In the genomic region with DNA sequence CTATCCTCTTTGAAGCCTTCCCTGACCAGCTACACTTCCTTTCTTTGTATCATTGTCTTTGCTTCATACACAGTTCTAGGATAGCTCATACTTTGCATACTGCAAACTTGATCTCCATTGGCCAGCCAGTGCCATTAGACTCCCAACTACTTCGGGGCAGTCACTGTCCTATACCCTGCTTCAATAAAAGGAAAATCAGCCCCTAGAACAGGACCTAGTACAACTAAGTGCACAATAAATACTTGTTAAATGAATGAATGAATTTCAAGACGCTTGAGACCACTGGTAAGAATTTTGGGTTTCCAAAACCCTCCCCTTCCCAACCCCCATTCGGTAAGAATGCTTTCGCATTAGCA, we compare ENCODE assay signal across 8 cellular contexts. TPM values are rescaled to one million over a fixed set of nuclear protein-coding genes. Genes with fewer than 3 reads are reported as not detected.
DNase-seq lines count a peak whose midpoint lies in the region; ATAC-seq, FAIRE-seq and TF ChIP-seq lines count a peak whose summit lies in the region.

No MANE protein-coding gene starts in this region.

- no peaks in the 10 kb centered on the region for H3K27me3 Mint-ChIP-seq in activated CD8-positive, alpha-beta memory T cell treated with anti-CD3 and anti-CD28 coated beads, Interleukin-2, amount 10 ng/mL, durations not matched to agents 7 days and 5 days
- H3K27me3 Mint-ChIP-seq in activated T-helper 17 cell treated with anti-CD3 and anti-CD28 coated beads, Interleukin-2, amount 50 U/mL, for 72 hours: no peaks in the 10 kb centered on the region

- no peak for ATAC-seq in activated CD8-positive, alpha-beta memory T cell treated with anti-CD3 and anti-CD28 coated beads, Interleukin-2, amount 10 ng/mL, durations not matched to agents 7 days and 5 days
- no peak for ATAC-seq in activated T-helper 17 cell treated with anti-CD3 and anti-CD28 coated beads, Interleukin-2, amount 50 U/mL, for 72 hours (replicated peaks)
- ATAC-seq in thoracic aorta (ENCODE audit: insufficient number of reproducible peaks, low FRiP score, low read depth): no peak

- H3K4me3 Mint-ChIP-seq in activated CD8-positive, alpha-beta memory T cell treated with anti-CD3 and anti-CD28 coated beads, Interleukin-2, amount 10 ng/mL, durations not matched to agents 7 days and 5 days: peak overlapping the region; percentile 83
- peak overlapping the region; percentile 81 for H3K4me3 Mint-ChIP-seq in activated T-helper 17 cell treated with anti-CD3 and anti-CD28 coated beads, Interleukin-2, amount 50 U/mL, for 72 hours

- dilution Hi-C loops in keratinocyte (cut with MboI; ENCODE audit: extremely low pct_ligation_motif_present, low sequenced_read_pairs): loop anchor here (25.0 kb wide), 1 partner anchor 147 kb away; a partner anchor contains a TSS

- H3K27ac Mint-ChIP-seq in activated CD8-positive, alpha-beta memory T cell treated with anti-CD3 and anti-CD28 coated beads, Interleukin-2, amount 10 ng/mL, durations not matched to agents 7 days and 5 days: peak overlapping the region; percentile 76
- peak overlapping the region; percentile 74 for H3K27ac Mint-ChIP-seq in activated T-helper 17 cell treated with anti-CD3 and anti-CD28 coated beads, Interleukin-2, amount 50 U/mL, for 72 hours

- H3K4me1 ChIP-seq in keratinocyte (ENCODE audit: control insufficient read depth, extremely low read depth, insufficient read depth, low read length) (peaks cover 22% of the 10 kb centered on the region), thoracic aorta (ENCODE audit: control insufficient read depth in 1 of 2, low read depth in 2 of 2) (peaks cover 6 to 30% of the 10 kb centered on the region in 2 donors)

- peaks cover 5 to 7% of the 10 kb centered on the region in 2 experiments for H3K36me3 ChIP-seq in keratinocyte (ENCODE audit: control insufficient read depth in 2 of 2, extremely low read depth in 1 of 2, insufficient read depth in 2 of 2, low read length in 2 of 2)
- H3K36me3 ChIP-seq in thoracic aorta: no peaks in the 10 kb centered on the region

- peak overlapping the region; percentile 83 for H3K27ac ChIP-seq in keratinocyte (ENCODE audit: control insufficient read depth, insufficient read depth, low read length)
- peak overlapping the region; percentile 70 to 76 for H3K27ac ChIP-seq in thoracic aorta

- peak overlapping the region; percentile 100 for H3K4me2 ChIP-seq in keratinocyte (ENCODE audit: control insufficient read depth, extremely low read depth, insufficient read depth, low read depth, low read length)

- no peaks in the 10 kb centered on the region for H3K9me3 Mint-ChIP-seq in activated CD8-positive, alpha-beta memory T cell treated with anti-CD3 and anti-CD28 coated beads, Interleukin-2, amount 10 ng/mL, durations not matched to agents 7 days and 5 days (ENCODE audit: low read depth)
- H3K9me3 Mint-ChIP-seq in activated T-helper 17 cell treated with anti-CD3 and anti-CD28 coated beads, Interleukin-2, amount 50 U/mL, for 72 hours: no peaks in the 10 kb centered on the region

- no peak for DNase-seq in activated CD8-positive, alpha-beta memory T cell treated with anti-CD3 and anti-CD28 coated beads, Interleukin-2, amount 10 ng/mL, durations not matched to agents 7 days and 5 days
- DNase-seq in activated CD8-positive, alpha-beta memory T cell treated with anti-CD3 and anti-CD28 coated beads for 24 hours: no peak
- DNase-seq in keratinocyte (ENCODE audit: low read depth, low spot score) (no peak), thoracic aorta (ENCODE audit: low spot score) (no peak), SIG-M5 treated with dmso at 0.1 percent for 504 hours (lab: John Stamatoyannopoulos, UW; ENCODE audit: unreplicated experiment) (no peak), GOT3 (lab: John Stamatoyannopoulos, UW) (no peak), DMS114 treated with DMSO at 0.1 percent for 48 hours (lab: John Stamatoyannopoulos, UW; ENCODE audit: unreplicated experiment) (no peak)

- peaks cover 4% of the 10 kb centered on the region for H3K36me3 Mint-ChIP-seq in activated CD8-positive, alpha-beta memory T cell treated with anti-CD3 and anti-CD28 coated beads, Interleukin-2, amount 10 ng/mL, durations not matched to agents 7 days and 5 days
- H3K36me3 Mint-ChIP-seq in activated T-helper 17 cell treated with anti-CD3 and anti-CD28 coated beads, Interleukin-2, amount 50 U/mL, for 72 hours (ENCODE audit: low read depth): peaks cover 16% of the 10 kb centered on the region

- H3K27me3 ChIP-seq in keratinocyte (ENCODE audit: control insufficient read depth, extremely low read depth, insufficient read depth, low read length) (peaks cover 8% of the 10 kb centered on the region), thoracic aorta (replicated peaks; ENCODE audit: insufficient read depth) (no peaks in the 10 kb centered on the region)

- H3K9ac ChIP-seq in keratinocyte (ENCODE audit: control insufficient read depth, extremely low read depth, insufficient read depth, low read length): peak overlapping the region; percentile 92

- no peak for FAIRE-seq in keratinocyte (lab: Jason Lieb, UNC)

- CTCF ChIA-PET in activated CD8-positive, alpha-beta memory T cell treated with anti-CD3 and anti-CD28 coated beads, Interleukin-2, amount 10 ng/mL, durations not matched to agents 7 days and 5 days (lab: Charles Lee): interaction anchor here (0.8 to 5.8 kb wide), 7 partner anchors 8 to 151 kb away, joined by 3 to 77 read pairs (median 4); a partner anchor contains a TSS

- peak overlapping the region; percentile 78 for H2AFZ ChIP-seq in keratinocyte (ENCODE audit: control insufficient read depth, low read length)

- H3K9me1 ChIP-seq in keratinocyte (ENCODE audit: control insufficient read depth, extremely low read depth, insufficient read depth, low read length): peaks cover 6% of the 10 kb centered on the region

- no peaks in the 10 kb centered on the region for H4K20me1 ChIP-seq in keratinocyte (ENCODE audit: control insufficient read depth, extremely low read depth, insufficient read depth, low read length)

- peaks cover 22% of the 10 kb centered on the region for H3K4me1 Mint-ChIP-seq in activated CD8-positive, alpha-beta memory T cell treated with anti-CD3 and anti-CD28 coated beads, Interleukin-2, amount 10 ng/mL, durations not matched to agents 7 days and 5 days
- H3K4me1 Mint-ChIP-seq in activated T-helper 17 cell treated with anti-CD3 and anti-CD28 coated beads, Interleukin-2, amount 50 U/mL, for 72 hours: peaks cover 20% of the 10 kb centered on the region

- TF ChIP-seq CTCF in keratinocyte (optimal IDR thresholded peaks at IDR 0.05 in 1 of 3, IDR thresholded peaks at IDR 0.05 in 1 of 3, conservative IDR thresholded peaks at IDR 0.05 in 1 of 3; ENCODE audit: extremely low read depth in 1 of 3, insufficient read depth in 2 of 3, low read length in 3 of 3): no peak
- no peak for TF ChIP-seq CTCF in thoracic aorta (IDR thresholded peaks at IDR 0.05)

- peaks cover 22% of the 10 kb centered on the region for H3K79me2 ChIP-seq in keratinocyte (ENCODE audit: control insufficient read depth, insufficient read depth, low read length)

- H3K4me3 ChIP-seq in keratinocyte (ENCODE audit: control insufficient read depth in 2 of 3, extremely low read depth in 1 of 3, insufficient read depth in 2 of 3, low read depth in 1 of 3, low read length in 3 of 3) (peak overlapping the region; percentile 86 to 87 (median 86)), thoracic aorta (peak overlapping the region; percentile 81)

- H3K9me3 ChIP-seq in keratinocyte (ENCODE audit: control insufficient read depth, low read depth, low read length) (no peaks in the 10 kb centered on the region), thoracic aorta (no peaks in the 10 kb centered on the region)

RNA-seq across cellular contexts. Expression of a gene that starts 0.5 kb away (rescaled TPM):
- 10 to 100 TPM; 21.4 to 22.2 TPM for total RNA-seq in activated CD8-positive, alpha-beta memory T cell treated with anti-CD3 and anti-CD28 coated beads, Interleukin-2, amount 10 ng/mL, durations not matched to agents 7 days and 5 days
- total RNA-seq in activated T-helper 17 cell treated with anti-CD3 and anti-CD28 coated beads, Interleukin-2, amount 50 U/mL, for 72 hours: 10 to 100 TPM; 16.0 to 23.0 TPM
- 73.5 to 109 TPM (median 93.6 TPM) in 3 replicates for polyA plus RNA-seq in keratinocyte
- 39.9 TPM for polyA plus RNA-seq in keratinocyte (2011; ENCODE audit: low read depth)
- 87.3 and 124 TPM in 2 replicates for polyA plus RNA-seq in keratinocyte (2011; cell fraction: cytosol; rRNA removed)
- 152 and 164 TPM in 2 replicates for polyA plus RNA-seq in keratinocyte (2011; cell fraction: nucleus; rRNA removed)
- 42.0 and 62.1 TPM in 2 replicates for polyA plus RNA-seq in keratinocyte (2012; ENCODE audit: low replicate concordance)
- 72.3 to 76.9 TPM (median 76.1 TPM) in 3 replicates for polyA minus RNA-seq in keratinocyte
- polyA minus RNA-seq in keratinocyte (2011; cell fraction: cytosol; rRNA and poly(A)+ RNA removed): 71.0 TPM
- polyA minus RNA-seq in keratinocyte (2011; cell fraction: nucleus; rRNA and poly(A)+ RNA removed): 62.4 and 98.2 TPM in 2 replicates
- total RNA-seq in thoracic aorta: 10 to 100 TPM; 33.4 to 39.9 TPM

RNA-seq across cellular contexts. Expression of a gene that starts 14.1 kb away (rescaled TPM):
- total RNA-seq in activated CD8-positive, alpha-beta memory T cell treated with anti-CD3 and anti-CD28 coated beads, Interleukin-2, amount 10 ng/mL, durations not matched to agents 7 days and 5 days: 10 to 100 TPM; 20.8 to 21.2 TPM
- total RNA-seq in activated T-helper 17 cell treated with anti-CD3 and anti-CD28 coated beads, Interleukin-2, amount 50 U/mL, for 72 hours: 10 to 100 TPM; 16.7 to 19.5 TPM
- polyA plus RNA-seq in keratinocyte: 2.6 to 5.4 TPM (median 3.5 TPM) in 3 replicates
- 0.60 TPM for polyA plus RNA-seq in keratinocyte (2011; ENCODE audit: low read depth)
- 1.9 and 3.1 TPM in 2 replicates for polyA plus RNA-seq in keratinocyte (2011; cell fraction: cytosol; rRNA removed)
- polyA plus RNA-seq in keratinocyte (2011; cell fraction: nucleus; rRNA removed): 17.6 and 24.6 TPM in 2 replicates
- 2.2 and 2.9 TPM in 2 replicates for polyA plus RNA-seq in keratinocyte (2012; ENCODE audit: low replicate concordance)
- polyA minus RNA-seq in keratinocyte: 1.5 to 5.0 TPM (median 2.4 TPM) in 3 replicates
- 4.2 TPM for polyA minus RNA-seq in keratinocyte (2011; cell fraction: cytosol; rRNA and poly(A)+ RNA removed)
- polyA minus RNA-seq in keratinocyte (2011; cell fraction: nucleus; rRNA and poly(A)+ RNA removed): 1.9 and 3.4 TPM in 2 replicates
- total RNA-seq in thoracic aorta: 10 to 100 TPM; 37.9 to 55.1 TPM

RNA-seq across cellular contexts. Expression of a gene that starts 20.7 kb away (rescaled TPM):
- under 1 TPM; 0.70 to 0.84 TPM for total RNA-seq in activated CD8-positive, alpha-beta memory T cell treated with anti-CD3 and anti-CD28 coated beads, Interleukin-2, amount 10 ng/mL, durations not matched to agents 7 days and 5 days
- total RNA-seq in activated T-helper 17 cell treated with anti-CD3 and anti-CD28 coated beads, Interleukin-2, amount 50 U/mL, for 72 hours: 1 to 10 TPM; 1.5 to 1.6 TPM
- polyA plus RNA-seq in keratinocyte: 0.12 to 0.26 TPM (median 0.26 TPM) in 3 replicates
- polyA plus RNA-seq in keratinocyte (2011; ENCODE audit: low read depth): not detected
- 0.05 and 0.10 TPM in 2 replicates for polyA plus RNA-seq in keratinocyte (2011; cell fraction: cytosol; rRNA removed)
- 0.32 and 2.8 TPM in 2 replicates for polyA plus RNA-seq in keratinocyte (2011; cell fraction: nucleus; rRNA removed)
- 0.21 and 0.60 TPM in 2 replicates for polyA plus RNA-seq in keratinocyte (2012; ENCODE audit: low replicate concordance)
- polyA minus RNA-seq in keratinocyte: not detected in 3 replicates
- polyA minus RNA-seq in keratinocyte (2011; cell fraction: cytosol; rRNA and poly(A)+ RNA removed): not detected
- not detected in 2 replicates for polyA minus RNA-seq in keratinocyte (2011; cell fraction: nucleus; rRNA and poly(A)+ RNA removed)
- 10 to 100 TPM; 73.8 to 77.0 TPM for total RNA-seq in thoracic aorta

RNA-seq across cellular contexts. Expression of a gene that starts 40.7 kb away (rescaled TPM):
- total RNA-seq in activated CD8-positive, alpha-beta memory T cell treated with anti-CD3 and anti-CD28 coated beads, Interleukin-2, amount 10 ng/mL, durations not matched to agents 7 days and 5 days: 1 to 10 TPM; 1.9 to 2.1 TPM
- total RNA-seq in activated T-helper 17 cell treated with anti-CD3 and anti-CD28 coated beads, Interleukin-2, amount 50 U/mL, for 72 hours: 1 to 10 TPM; 2.0 to 3.0 TPM
- 0.01 to 0.10 TPM (median 0.05 TPM) in 3 replicates for polyA plus RNA-seq in keratinocyte
- 0.41 TPM for polyA plus RNA-seq in keratinocyte (2011; ENCODE audit: low read depth)
- 0.01 TPM in 1 of 2 replicates, not detected in the other for polyA plus RNA-seq in keratinocyte (2011; cell fraction: cytosol; rRNA removed)
- polyA plus RNA-seq in keratinocyte (2011; cell fraction: nucleus; rRNA removed): 0.47 and 0.52 TPM in 2 replicates
- polyA plus RNA-seq in keratinocyte (2012; ENCODE audit: low replicate concordance): 0.02 and 0.18 TPM in 2 replicates
- polyA minus RNA-seq in keratinocyte: 0.07 TPM in 2 of 3 replicates, not detected in the other
- polyA minus RNA-seq in keratinocyte (2011; cell fraction: cytosol; rRNA and poly(A)+ RNA removed): not detected
- 0.08 and 0.11 TPM in 2 replicates for polyA minus RNA-seq in keratinocyte (2011; cell fraction: nucleus; rRNA and poly(A)+ RNA removed)
- 1 to 10 TPM in 1 of 2 donors, under 1 TPM in 1; 0.81 to 2.7 TPM for total RNA-seq in thoracic aorta

RNA-seq across cellular contexts. Expression of a gene that starts 42.5 kb away (rescaled TPM):
- 1 to 10 TPM; 2.4 to 8.2 TPM for total RNA-seq in activated CD8-positive, alpha-beta memory T cell treated with anti-CD3 and anti-CD28 coated beads, Interleukin-2, amount 10 ng/mL, durations not matched to agents 7 days and 5 days
- total RNA-seq in activated T-helper 17 cell treated with anti-CD3 and anti-CD28 coated beads, Interleukin-2, amount 50 U/mL, for 72 hours: 1 to 10 TPM; 1.5 to 3.7 TPM
- 0.08 to 0.37 TPM (median 0.08 TPM) in 3 replicates for polyA plus RNA-seq in keratinocyte
- not detected for polyA plus RNA-seq in keratinocyte (2011; ENCODE audit: low read depth)
- polyA plus RNA-seq in keratinocyte (2011; cell fraction: cytosol; rRNA removed): 0.13 TPM in 2 replicates
- 0.25 and 0.55 TPM in 2 replicates for polyA plus RNA-seq in keratinocyte (2011; cell fraction: nucleus; rRNA removed)
- 0.28 TPM in 1 of 2 replicates, not detected in the other for polyA plus RNA-seq in keratinocyte (2012; ENCODE audit: low replicate concordance)
- 0.29 to 1.7 TPM (median 1.0 TPM) in 3 replicates for polyA minus RNA-seq in keratinocyte
- polyA minus RNA-seq in keratinocyte (2011; cell fraction: cytosol; rRNA and poly(A)+ RNA removed): not detected
- not detected in 2 replicates for polyA minus RNA-seq in keratinocyte (2011; cell fraction: nucleus; rRNA and poly(A)+ RNA removed)
- 10 to 100 TPM in 1 of 2 donors, 1 to 10 TPM in 1; 4.0 to 11.0 TPM for total RNA-seq in thoracic aorta

Comparison
In these comparisons a context has a peak if more than half of its experiments do, and no peak if none do; other contexts are left out.
1. RNA of a gene that starts 20.7 kb away (total RNA-seq): 73.8 to 77.0 TPM in thoracic aorta; 1.5 to 1.6 TPM in activated T-helper 17 cell treated with anti-CD3 and anti-CD28 coated beads, Interleukin-2, amount 50 U/mL, for 72 hours and 0.70 to 0.84 TPM in activated CD8-positive, alpha-beta memory T cell treated with anti-CD3 and anti-CD28 coated beads, Interleukin-2, amount 10 ng/mL, durations not matched to agents 7 days and 5 days; every median in the first group is over 10 times any median in the second.